In the genomic region with DNA sequence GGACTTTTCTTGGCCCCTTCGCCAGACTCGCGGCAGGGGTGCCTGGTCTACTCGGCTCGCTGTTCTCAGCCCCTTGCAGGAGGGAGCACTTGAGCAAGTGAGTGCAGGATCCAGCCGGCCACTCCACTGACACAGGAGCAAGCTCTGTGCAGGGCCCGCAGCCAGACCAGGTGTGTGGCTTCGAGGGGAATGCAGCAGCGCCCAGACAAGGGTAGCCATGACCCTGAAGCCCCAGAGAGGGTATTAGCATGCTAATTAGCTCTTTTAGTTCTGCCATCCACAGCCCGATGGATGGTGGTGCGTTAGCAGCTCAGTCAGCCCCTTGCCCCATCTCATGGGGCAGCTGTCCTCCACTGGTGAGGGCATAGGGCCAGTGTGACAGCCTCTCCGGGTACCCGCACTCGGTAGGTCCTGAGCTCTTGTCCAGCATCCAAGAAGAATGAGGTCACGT, we compare ENCODE assay signal across 16 cellular contexts.
DNase-seq lines count a peak whose midpoint lies in the region; ATAC-seq and TF ChIP-seq lines count a peak whose summit lies in the region.
"Had no signal": no experiment of that assay in that cellular context is flagged by ENCODE, and none has a peak within 500 bp of the region (broad histone marks: within the 10 kb centered on the region; RNA-seq: fewer than 3 reads in every experiment).

No MANE protein-coding gene starts in this region.

- H3K36me3 ChIP-seq in heart left ventricle (no peaks in the 10 kb centered on the region), vagina (no peaks in the 10 kb centered on the region), gastrocnemius medialis (no peaks in the 10 kb centered on the region)

- peak overlapping the region; percentile 93 for H3K27ac Mint-ChIP-seq in chondrocyte (ENCODE audit: unreplicated experiment)
- no peak overlapping the region for H3K27ac Mint-ChIP-seq in natural killer cell
- H3K27ac Mint-ChIP-seq in stimulated activated memory B cell treated with anti-CD40 and anti-IgM and Interleukin-4, amounts not matched to agents 10 μg/mL and 1 μg/mL and 100 μg/mL, for 72 hours, result no peak overlapping the region
- H3K27ac Mint-ChIP-seq: activated T-helper 2 cell treated with anti-CD3 and anti-CD28 coated beads, Interferon-gamma antibody, Interleukin-2, Interleukin-4, amounts not matched to agents 10 μg/mL and 5 μg/mL and 100 μg/mL, durations not matched to agents 14 hours and 24 hours and 36 hours had no signal

- peak in 3 of 5 donors; percentile 1 to 23 (median 14) for DNase-seq in heart left ventricle
- DNase-seq in Right ventricle myocardium superior, result no peak
- DNase-seq in chondrocyte (ENCODE audit: low spot score), result peak; percentile 82
- peak; percentile 9 for DNase-seq in natural killer cell
- peak; percentile 72 to 74 for DNase-seq in vagina (ENCODE audit: extremely low spot score in 2 of 2)
- no peak for DNase-seq in globus pallidus (ENCODE audit: low spot score)
- no peak for DNase-seq in gastrocnemius medialis
- DNase-seq: ACHN; activated CD4-positive, alpha-beta T cell treated with anti-CD3 and anti-CD28 coated beads, Interleukin-2, amount 50 U/mL, for 4 hours; COR-L47; NCI-H1048; NCI-H2227 treated with DMSO at 0.1 percent for 48 hours; SK-N-SH; stimulated activated CD4-positive, alpha-beta T cell treated with anti-CD3 and anti-CD28 coated beads, Interleukin-12 subunit alpha, Interleukin-12 subunit beta, amount 100 ng/mL, for 4 hours had no signal

- H3K9me3 ChIP-seq in heart left ventricle, result peaks cover 0 to 15% (median 0%) of the 10 kb centered on the region in 12 donors
- no peaks in the 10 kb centered on the region for H3K9me3 ChIP-seq in vagina
- no peaks in the 10 kb centered on the region for H3K9me3 ChIP-seq in gastrocnemius medialis
- H3K9me3 ChIP-seq: SK-N-SH had no signal

- TF ChIP-seq POLR2A in heart left ventricle (IDR thresholded peaks at IDR 0.05) (no peak), vagina (IDR thresholded peaks at IDR 0.05) (no peak), gastrocnemius medialis (IDR thresholded peaks at IDR 0.05) (no peak)

- intact Hi-C loops in heart left ventricle (cut with DNase I) (loop anchor here in 1 of 10 donors (10.0 kb wide), 1 partner anchor 1063 kb away; no protein-coding TSS in a partner anchor), Right ventricle myocardium superior (cut with DNase I) (no loop called here), natural killer cell (cut with micrococcal nuclease) (no loop called here), vagina (cut with DNase I) (no loop called here), gastrocnemius medialis (cut with DNase I; ENCODE audit: low total_unique reads) (no loop called here)

- H3K27me3 Mint-ChIP-seq in chondrocyte (ENCODE audit: low read depth) (no peaks in the 10 kb centered on the region), natural killer cell (ENCODE audit: low read depth in 2 of 2) (peaks cover 0 to 2% of the 10 kb centered on the region in 2 donors)
- H3K27me3 Mint-ChIP-seq in stimulated activated memory B cell treated with anti-CD40 and anti-IgM and Interleukin-4, amounts not matched to agents 10 μg/mL and 1 μg/mL and 100 μg/mL, for 72 hours, result peaks cover 10% of the 10 kb centered on the region

- H3K9me3 Mint-ChIP-seq in chondrocyte (ENCODE audit: low read depth) (peaks cover 7% of the 10 kb centered on the region), natural killer cell (no peaks in the 10 kb centered on the region)
- peaks cover 11% of the 10 kb centered on the region for H3K9me3 Mint-ChIP-seq in stimulated activated memory B cell treated with anti-CD40 and anti-IgM and Interleukin-4, amounts not matched to agents 10 μg/mL and 1 μg/mL and 100 μg/mL, for 72 hours
- H3K9me3 Mint-ChIP-seq: activated T-helper 2 cell treated with anti-CD3 and anti-CD28 coated beads, Interferon-gamma antibody, Interleukin-2, Interleukin-4, amounts not matched to agents 10 μg/mL and 5 μg/mL and 100 μg/mL, durations not matched to agents 14 hours and 24 hours and 36 hours had no signal

- H3K4me1 Mint-ChIP-seq in chondrocyte (ENCODE audit: low read depth) (peaks cover 38% of the 10 kb centered on the region), natural killer cell (no peaks in the 10 kb centered on the region)
- H3K4me1 Mint-ChIP-seq in stimulated activated memory B cell treated with anti-CD40 and anti-IgM and Interleukin-4, amounts not matched to agents 10 μg/mL and 1 μg/mL and 100 μg/mL, for 72 hours, result no peaks in the 10 kb centered on the region

- H3K4me3 ChIP-seq in heart left ventricle (no peak overlapping the region), vagina (no peak overlapping the region), gastrocnemius medialis (no peak overlapping the region)

- ATAC-seq in heart left ventricle, result no peak
- ATAC-seq in Right ventricle myocardium superior (ENCODE audit: poor library complexity), result no peak
- ATAC-seq in natural killer cell, result no peak
- ATAC-seq in gastrocnemius medialis, result no peak
- ATAC-seq in stimulated activated memory B cell treated with anti-CD40 and anti-IgM and Interleukin-4, amounts not matched to agents 10 μg/mL and 1 μg/mL and 100 μg/mL, for 72 hours, result no peak

- TF ChIP-seq CTCF in heart left ventricle (IDR thresholded peaks at IDR 0.05), result no peak
- no peak for TF ChIP-seq CTCF in chondrocyte (IDR thresholded peaks at IDR 0.05)
- no peak for TF ChIP-seq CTCF in natural killer cell (IDR thresholded peaks at IDR 0.05)
- TF ChIP-seq CTCF in vagina (IDR thresholded peaks at IDR 0.05), result no peak
- no peak for TF ChIP-seq CTCF in gastrocnemius medialis (IDR thresholded peaks at IDR 0.05 in 4 of 5, conservative IDR thresholded peaks at IDR 0.05 in 1 of 5)

- H3K4me1 ChIP-seq in heart left ventricle, result no peaks in the 10 kb centered on the region
- H3K4me1 ChIP-seq in vagina, result no peaks in the 10 kb centered on the region
- H3K4me1 ChIP-seq in gastrocnemius medialis, result no peaks in the 10 kb centered on the region

- WGBS in heart left ventricle, 4 donors, result 91 to 95% (median 94%) methylated on average over 9 to 15 of the region's 15 CpGs

- in situ Hi-C loops in gastrocnemius medialis (cut with MboI; ENCODE audit: low sequenced_read_pairs in 4 of 4), result no loop called here

- H3K27ac ChIP-seq in heart left ventricle, result no peak overlapping the region
- no peak overlapping the region for H3K27ac ChIP-seq in vagina
- H3K27ac ChIP-seq in gastrocnemius medialis, result no peak overlapping the region

- H3K36me3 Mint-ChIP-seq in chondrocyte (ENCODE audit: low read depth) (peaks cover 2% of the 10 kb centered on the region), natural killer cell (no peaks in the 10 kb centered on the region)
- peaks cover 8% of the 10 kb centered on the region for H3K36me3 Mint-ChIP-seq in stimulated activated memory B cell treated with anti-CD40 and anti-IgM and Interleukin-4, amounts not matched to agents 10 μg/mL and 1 μg/mL and 100 μg/mL, for 72 hours

- H3K27me3 ChIP-seq in heart left ventricle (no peaks in the 10 kb centered on the region), vagina (no peaks in the 10 kb centered on the region), gastrocnemius medialis (no peaks in the 10 kb centered on the region)

- H3K4me3 Mint-ChIP-seq in chondrocyte (ENCODE audit: unreplicated experiment), result no peak overlapping the region
- no peak overlapping the region for H3K4me3 Mint-ChIP-seq in natural killer cell
- H3K4me3 Mint-ChIP-seq in stimulated activated memory B cell treated with anti-CD40 and anti-IgM and Interleukin-4, amounts not matched to agents 10 μg/mL and 1 μg/mL and 100 μg/mL, for 72 hours, result no peak overlapping the region

Comparison
In these comparisons a context has a peak if more than half of its experiments do, and no peak if none do; other contexts are left out.
1. DNase-seq: peak in heart left ventricle (3 of 5), chondrocyte (single experiment), natural killer cell (single experiment) and vagina (2 of 2); none in Right ventricle myocardium superior (single experiment), globus pallidus (single experiment) and gastrocnemius medialis (0 of 2).